In the genomic region with DNA sequence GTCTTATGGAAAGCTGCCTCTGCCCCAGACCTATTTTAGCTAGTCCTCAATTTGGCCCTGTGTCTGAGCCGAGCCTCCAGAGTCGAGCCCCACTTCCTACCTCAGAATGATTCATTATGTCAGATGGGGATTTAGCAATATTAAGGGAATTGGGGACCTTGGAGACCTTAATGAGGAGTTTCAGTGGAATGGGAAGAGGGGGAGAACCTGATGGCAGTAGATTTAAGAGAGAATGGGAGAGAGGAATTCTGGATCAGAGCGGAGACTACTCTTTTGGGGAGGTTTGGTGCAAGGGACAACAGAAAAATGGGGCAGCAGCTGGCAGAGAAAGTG, we compare ENCODE assay signal across 7 cellular contexts.
"Had no signal": no experiment of that assay in that cellular context is flagged by ENCODE, and none has a peak within 500 bp of the region (broad histone marks: within the 10 kb centered on the region; RNA-seq: fewer than 3 reads in every experiment).

No MANE protein-coding gene starts in this region.

- H3K9me3 Mint-ChIP-seq: GM23338, H9, IgD-negative memory B cell had no signal

- H2AFZ ChIP-seq: GM23338 had no signal

- ATAC-seq: GM23338, HCT116 had no signal

- FAIRE-seq: H1, H54 had no signal

- H3K4me2 ChIP-seq: GM23338 had no signal

- H3K4me3 ChIP-seq: GM23338 had no signal

- H3K27ac Mint-ChIP-seq: GM23338, H9, IgD-negative memory B cell had no signal

- DNase-seq: KG1 had no signal

- H3K4me1 Mint-ChIP-seq: H9 had no signal

- H3K4me3 Mint-ChIP-seq: GM23338, H9, IgD-negative memory B cell had no signal

- H3K27me3 Mint-ChIP-seq: IgD-negative memory B cell had no signal
